ENCODE assay signal across 13 cellular contexts in the genomic region with DNA sequence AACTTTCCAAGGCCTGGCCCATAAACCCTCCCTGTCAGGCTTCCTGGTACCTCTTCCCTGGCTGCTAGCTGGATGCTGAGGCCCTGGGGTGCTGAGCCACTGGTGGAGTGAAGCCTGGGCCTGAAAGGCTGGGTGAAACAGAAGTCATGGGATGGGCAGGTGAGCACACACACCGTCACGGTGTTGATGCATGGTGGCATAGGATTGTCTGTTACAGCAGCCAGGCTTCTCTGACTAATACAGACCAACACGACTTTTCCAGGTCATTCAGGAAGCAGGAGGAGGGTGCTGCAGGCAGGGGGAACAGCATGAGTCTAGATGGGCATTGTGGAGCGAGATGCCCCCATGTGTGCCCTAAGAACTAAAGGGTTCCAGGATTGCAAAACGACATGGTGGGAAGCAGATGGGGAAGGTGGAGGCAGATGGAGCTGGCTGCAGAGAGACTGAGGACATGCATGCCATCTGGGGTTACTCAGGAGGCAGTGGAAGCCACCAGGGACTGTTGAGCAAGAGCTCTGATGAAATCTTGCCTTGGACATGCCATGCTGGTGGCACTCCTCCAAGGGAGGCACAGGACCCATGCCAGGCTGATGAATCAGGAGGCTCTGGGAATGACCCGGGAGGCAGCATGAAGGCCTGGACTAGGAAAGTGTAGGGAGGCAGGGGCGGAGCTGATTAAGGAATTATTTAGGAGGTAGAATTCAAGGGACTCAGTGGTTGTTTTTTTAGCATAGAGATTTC.
DNase-seq lines count a peak whose midpoint lies in the region; ATAC-seq and TF ChIP-seq lines count a peak whose summit lies in the region.
"Had no signal": no experiment of that assay in that cellular context is flagged by ENCODE, and none has a peak within 500 bp of the region (broad histone marks: within the 10 kb centered on the region; RNA-seq: fewer than 3 reads in every experiment).

No MANE protein-coding gene starts in this region.

- no peaks in the 10 kb centered on the region for H3K4me1 Mint-ChIP-seq in stimulated activated effector memory CD8-positive, alpha-beta T cell treated with anti-CD3 and anti-CD28 coated beads, Interleukin-12 subunit alpha, Interleukin-12 subunit beta, amount 100 ng/mL, for 72 hours
- H3K4me1 Mint-ChIP-seq in H9: 0 out of 4 replicates have a peak, but pooled peaks cover 0 to 4% of the 10 kb centered on the region in 2 experiments
- H3K4me1 Mint-ChIP-seq: activated CD4-positive, alpha-beta memory T cell treated with anti-CD3 and anti-CD28 coated beads, Interleukin-2, amount 10 ng/mL, durations not matched to agents 7 days and 5 days had no signal

- H3K23ac ChIP-seq in H9 (ENCODE audit: insufficient read length, low read depth, low read length): no peak overlapping the region

- H2BK20ac ChIP-seq in H9 (ENCODE audit: low read depth, low read length, poor library complexity, severe bottlenecking): no peak overlapping the region

- peaks cover 3% of the 10 kb centered on the region; the same call in 1 of the 2 replicates for H3K4me1 ChIP-seq in H9 (ENCODE audit: insufficient read depth, low read length)
- H3K4me1 ChIP-seq: ascending aorta had no signal

- H3K79me1 ChIP-seq in H9 (ENCODE audit: insufficient read depth, low read depth, low read length, poor library complexity, severe bottlenecking): no peaks in the 10 kb centered on the region

- H3K9ac ChIP-seq in H9 (ENCODE audit: extremely low read depth, insufficient read length, low read length): no peak overlapping the region

- H3K9me3 ChIP-seq in H9 (ENCODE audit: control insufficient read depth, low read depth, low read length): no peaks in the 10 kb centered on the region
- H3K9me3 ChIP-seq: ascending aorta, mucosa of descending colon had no signal

- H3K4me3 Mint-ChIP-seq in stimulated activated effector memory CD8-positive, alpha-beta T cell treated with anti-CD3 and anti-CD28 coated beads, Interleukin-12 subunit alpha, Interleukin-12 subunit beta, amount 100 ng/mL, for 72 hours: no peak overlapping the region
- H3K4me3 Mint-ChIP-seq in H9: no peak overlapping the region
- H3K4me3 Mint-ChIP-seq: activated CD4-positive, alpha-beta memory T cell treated with anti-CD3 and anti-CD28 coated beads, Interleukin-2, amount 10 ng/mL, durations not matched to agents 7 days and 5 days; stimulated activated naive CD8-positive, alpha-beta T cell treated with anti-CD3 and anti-CD28 coated beads, Interleukin-15, Interleukin-2, amounts not matched to agents 100 ng/mL and 50 ng/mL, for 24 hours had no signal

- H3K27ac ChIP-seq in H9 (ENCODE audit: insufficient read length, low read depth, low read length): no peak overlapping the region
- H3K27ac ChIP-seq: ascending aorta had no signal

- H3K27ac Mint-ChIP-seq in stimulated activated effector memory CD8-positive, alpha-beta T cell treated with anti-CD3 and anti-CD28 coated beads, Interleukin-12 subunit alpha, Interleukin-12 subunit beta, amount 100 ng/mL, for 72 hours: no peak overlapping the region
- no peak overlapping the region for H3K27ac Mint-ChIP-seq in H9
- H3K27ac Mint-ChIP-seq: activated CD4-positive, alpha-beta memory T cell treated with anti-CD3 and anti-CD28 coated beads, Interleukin-2, amount 10 ng/mL, durations not matched to agents 7 days and 5 days; stimulated activated naive CD8-positive, alpha-beta T cell treated with anti-CD3 and anti-CD28 coated beads, Interleukin-15, Interleukin-2, amounts not matched to agents 100 ng/mL and 50 ng/mL, for 24 hours had no signal

- H4K8ac ChIP-seq in H9 (replicated peaks; ENCODE audit: insufficient read length, low read depth, low read length): no peak overlapping the region

- no peak overlapping the region for H3T11ph ChIP-seq in H9 (ENCODE audit: low read length)

- ATAC-seq in esophagus mucosa (peak; percentile 25), GM18861 (IDR thresholded peaks at IDR 0.05; ENCODE audit: unreplicated experiment) (no peak), HG03159 (IDR thresholded peaks at IDR 0.05; ENCODE audit: unreplicated experiment) (no peak), HG02678 (IDR thresholded peaks at IDR 0.05; ENCODE audit: unreplicated experiment) (no peak)
- peak; percentile 22 for ATAC-seq in stimulated activated effector memory CD8-positive, alpha-beta T cell treated with anti-CD3 and anti-CD28 coated beads, Interleukin-12 subunit alpha, Interleukin-12 subunit beta, amount 100 ng/mL, for 72 hours
- ATAC-seq: mucosa of descending colon had no signal

- H2BK5ac ChIP-seq in H9 (ENCODE audit: insufficient read length, low read length): no peak overlapping the region

- DNase-seq in GM04504 (ENCODE audit: low read depth) (peak; percentile 16), NCI-H524 (lab: John Stamatoyannopoulos, UW) (peak; percentile 10 to 47), H9 (no peak)
- no peak for DNase-seq in stimulated activated effector memory CD8-positive, alpha-beta T cell treated with anti-CD3 and anti-CD28 coated beads, Interleukin-12 subunit alpha, Interleukin-12 subunit beta, amount 100 ng/mL, for 72 hours (ENCODE audit: low spot score in 2 of 2)
- DNase-seq: activated CD4-positive, alpha-beta memory T cell treated with anti-CD3 and anti-CD28 coated beads, Interleukin-2, amount 10 ng/mL, durations not matched to agents 7 days and 5 days; mucosa of descending colon; SIG-M5 had no signal

- no peak overlapping the region for H2AFZ ChIP-seq in H9 (ENCODE audit: low read length)

- H3K23me2 ChIP-seq in H9 (ENCODE audit: insufficient read length, low read depth, low read length, poor library complexity, severe bottlenecking): no peaks in the 10 kb centered on the region

- no peak overlapping the region for H3K56ac ChIP-seq in H9 (ENCODE audit: insufficient read length, low read depth, low read length)

- no peaks in the 10 kb centered on the region for H3K79me2 ChIP-seq in H9 (ENCODE audit: insufficient read depth, low read length)

- H3K9me3 Mint-ChIP-seq in stimulated activated effector memory CD8-positive, alpha-beta T cell treated with anti-CD3 and anti-CD28 coated beads, Interleukin-12 subunit alpha, Interleukin-12 subunit beta, amount 100 ng/mL, for 72 hours: peaks cover 6% of the 10 kb centered on the region
- H3K9me3 Mint-ChIP-seq in H9: no peaks in the 10 kb centered on the region
- H3K9me3 Mint-ChIP-seq: activated CD4-positive, alpha-beta memory T cell treated with anti-CD3 and anti-CD28 coated beads, Interleukin-2, amount 10 ng/mL, durations not matched to agents 7 days and 5 days; stimulated activated naive CD8-positive, alpha-beta T cell treated with anti-CD3 and anti-CD28 coated beads, Interleukin-15, Interleukin-2, amounts not matched to agents 100 ng/mL and 50 ng/mL, for 24 hours had no signal

- TF ChIP-seq CTCF in H9 (conservative IDR thresholded peaks at IDR 0.05): no peak

- H2BK120ac ChIP-seq in H9 (ENCODE audit: low read depth, low read length, poor library complexity, severe bottlenecking): no peak overlapping the region

- H3K4me2 ChIP-seq in H9 (ENCODE audit: insufficient read depth, insufficient read length, low read length): no peak overlapping the region

- H3K18ac ChIP-seq in H9 (ENCODE audit: insufficient read length, low read depth, low read length): no peak overlapping the region

- no peaks in the 10 kb centered on the region for H4K20me1 ChIP-seq in H9 (ENCODE audit: control insufficient read depth, insufficient read depth, insufficient read length)

- H4K91ac ChIP-seq in H9 (ENCODE audit: insufficient read length, low read depth, low read length): no peak overlapping the region

- H3K36me3 Mint-ChIP-seq in stimulated activated effector memory CD8-positive, alpha-beta T cell treated with anti-CD3 and anti-CD28 coated beads, Interleukin-12 subunit alpha, Interleukin-12 subunit beta, amount 100 ng/mL, for 72 hours: no peaks in the 10 kb centered on the region
- no peaks in the 10 kb centered on the region for H3K36me3 Mint-ChIP-seq in H9 (ENCODE audit: insufficient read depth in 1 of 3, low read depth in 3 of 3)

- H3K14ac ChIP-seq in H9 (ENCODE audit: insufficient read depth, low read length): no peak overlapping the region

- H2BK12ac ChIP-seq in H9 (ENCODE audit: insufficient read length, low read depth, low read length): no peak overlapping the region

- H2BK15ac ChIP-seq in H9 (ENCODE audit: low read depth, low read length): no peak overlapping the region

- H3K27me3 Mint-ChIP-seq in H9 (ENCODE audit: low read depth): peaks cover 7% of the 10 kb centered on the region
- H3K27me3 Mint-ChIP-seq: activated CD4-positive, alpha-beta memory T cell treated with anti-CD3 and anti-CD28 coated beads, Interleukin-2, amount 10 ng/mL, durations not matched to agents 7 days and 5 days; stimulated activated naive CD8-positive, alpha-beta T cell treated with anti-CD3 and anti-CD28 coated beads, Interleukin-15, Interleukin-2, amounts not matched to agents 100 ng/mL and 50 ng/mL, for 24 hours had no signal

- H3K4ac ChIP-seq in H9 (ENCODE audit: low read depth, low read length): no peak overlapping the region

- H2AK5ac ChIP-seq in H9 (ENCODE audit: insufficient read length, low read length): no peak overlapping the region

- WGBS in H9 (ENCODE audit: extremely low coverage, insufficient read length, low lambda C conversion rate): no CpG with 5 or more reads among the region's 7 CpGs

- H4K5ac ChIP-seq in H9 (ENCODE audit: insufficient read length, low read depth, low read length): no peak overlapping the region

- no peaks in the 10 kb centered on the region for H3K27me3 ChIP-seq in H9 (ENCODE audit: insufficient read depth, low read length)
- H3K27me3 ChIP-seq: ascending aorta had no signal

Comparison
In these comparisons a context has a peak if more than half of its experiments do, and no peak if none do; other contexts are left out.
1. DNase-seq: peak in GM04504 (single experiment) and NCI-H524 (2 of 2); none in stimulated activated effector memory CD8-positive, alpha-beta T cell treated with anti-CD3 and anti-CD28 coated beads, Interleukin-12 subunit alpha, Interleukin-12 subunit beta, amount 100 ng/mL, for 72 hours (0 of 2) and H9 (single experiment).
2. ATAC-seq: peak in esophagus mucosa (single experiment) and stimulated activated effector memory CD8-positive, alpha-beta T cell treated with anti-CD3 and anti-CD28 coated beads, Interleukin-12 subunit alpha, Interleukin-12 subunit beta, amount 100 ng/mL, for 72 hours (single experiment); none in GM18861 (single experiment), HG03159 (single experiment) and HG02678 (single experiment).